20 cellular contexts compared by ENCODE assay signal in genomic region chr9:38298503-38298902, GRCh38.
DNase-seq lines count a peak whose midpoint lies in the region; ATAC-seq, FAIRE-seq and TF ChIP-seq lines count a peak whose summit lies in the region.
"Had no signal": no experiment of that assay in that cellular context is flagged by ENCODE, and none has a peak within 500 bp of the region (broad histone marks: within the 10 kb centered on the region; RNA-seq: fewer than 3 reads in every experiment).

No MANE protein-coding gene starts in this region.

- H3K4me3 ChIP-seq in K562, result no peak overlapping the region

- H2AFZ ChIP-seq in K562 (ENCODE audit: low read depth, low read length), result no peak overlapping the region

- no peak for TF ChIP-seq CTCF in K562 (IDR thresholded peaks at IDR 0.05 in 2 of 3, conservative IDR thresholded peaks at IDR 0.05 in 1 of 3; ENCODE audit: insufficient read depth in 2 of 3, low read depth in 1 of 3, low read length in 3 of 3)

- no peak overlapping the region for H3K9ac ChIP-seq in K562 (ENCODE audit: insufficient read depth in 1 of 2, low read depth in 2 of 2, low read length in 2 of 2)

- H3K4me1 ChIP-seq in K562 (replicated peaks in 1 of 2; ENCODE audit: control insufficient read depth in 2 of 2, insufficient read depth in 2 of 2, low read length in 2 of 2), result no peaks in the 10 kb centered on the region
- H3K4me1 ChIP-seq: BE2C, Caco-2 had no signal

- intact Hi-C loops in left cardiac atrium (cut with DNase I) (loop anchor here in 1 of 2 donors (5.0 to 10.0 kb wide), 3 partner anchors 41 to 64 kb away; no protein-coding TSS in a partner anchor), left ventricle myocardium superior (cut with micrococcal nuclease) (no loop called here), K562 (cut with micrococcal nuclease) (no loop called here)

- no peak for TF ChIP-seq RAD21 in K562 (CRISPR knock-in tag; conservative IDR thresholded peaks at IDR 0.05 in 1 of 2, IDR thresholded peaks at IDR 0.05 in 1 of 2)

- H3K79me2 ChIP-seq in K562 (ENCODE audit: control insufficient read depth, insufficient read depth, low read length), result no peaks in the 10 kb centered on the region

- CTCF ChIA-PET in K562 (lab: Yijun Ruan, JAX; ENCODE audit: low intra/inter-chr PET ratio), result no interaction called here

- ATAC-seq in left cardiac atrium (peak; percentile 41 to 72), left ventricle myocardium superior (no peak), K562 (no peak), GM18873 (IDR thresholded peaks at IDR 0.05; ENCODE audit: low FRiP score, unreplicated experiment) (no peak)
- ATAC-seq: SK-N-SH treated with all-trans-retinoic acid at 6 μM for 48 hours had no signal

- no peak for FAIRE-seq in K562 (lab: Jason Lieb, UNC)
- FAIRE-seq: A204.1, GM19239 had no signal

- 0% methylated on average over 6 of the region's 6 CpGs for WGBS in K562 (ENCODE audit: insufficient coverage, low coverage, missing lambda C conversion rate)

- BruUV-seq in K562 (replicated peaks; lab: Mats Ljungman, UMichigan), result no TSS peak

- no peak for TF ChIP-seq POLR2A in K562 (conservative IDR thresholded peaks at IDR 0.05)

- H3K27ac ChIP-seq in K562 (ENCODE audit: extremely low read depth, low read depth, low read length), result no peak overlapping the region

- no peak for TF ChIP-seq EP300 in K562 (IDR thresholded peaks at IDR 0.05; ENCODE audit: low read length)

- H4K20me1 ChIP-seq in K562 (replicated peaks; ENCODE audit: control insufficient read depth, insufficient read depth, low read length), result no peaks in the 10 kb centered on the region; the same call in 1 of the 2 replicates

- H3K9me1 ChIP-seq in K562 (ENCODE audit: control insufficient read depth, insufficient read depth, low read length), result no peaks in the 10 kb centered on the region

- no peak overlapping the region for H3K4me2 ChIP-seq in K562 (ENCODE audit: insufficient read depth, low read length)

- no peaks in the 10 kb centered on the region for H3K36me3 ChIP-seq in K562 (ENCODE audit: control insufficient read depth, insufficient read depth, low read length)
- H3K36me3 ChIP-seq: BE2C had no signal

- POLR2A ChIA-PET in K562 (lab: Yijun Ruan, JAX), result interaction anchor here (0.7 to 1.4 kb wide), 3 partner anchors 12 to 746 kb away, joined by 3 to 7 read pairs (median 3); no protein-coding TSS in a partner anchor

- DNase-seq in left cardiac atrium (no peak), left ventricle myocardium superior (no peak), K562 (ENCODE audit: extremely low read depth in 1 of 4, low spot score in 3 of 4) (no peak), islet precursor cell (peak; percentile 24), retina (peak; percentile 64), mesenteric fat pad (ENCODE audit: low spot score) (no peak), DMS79 treated with DMSO at 0.1 percent for 48 hours (lab: John Stamatoyannopoulos, UW) (no peak)
- DNase-seq: BE2C; Caco-2; CD4-positive, alpha-beta T cell; GDM1; IMR-90; Karpas-422; NCI-H1417 treated with DMSO at 0.1 percent for 48 hours; NCI-H187 treated with DMSO at 0.1 percent for 48 hours; SIG-M5 had no signal

- no peaks in the 10 kb centered on the region for H3K9me3 ChIP-seq in K562 (replicated peaks; ENCODE audit: control insufficient read depth, insufficient read depth, low read depth, low read length)
- H3K9me3 ChIP-seq: BE2C, Caco-2 had no signal

- H3K27me3 ChIP-seq in K562 (ENCODE audit: control insufficient read depth in 2 of 2, insufficient read depth in 2 of 2, low read length in 2 of 2), result peaks cover 6 to 15% of the 10 kb centered on the region in 2 experiments; a peak in 4 of 5 replicates
- H3K27me3 ChIP-seq: BE2C had no signal

- in situ Hi-C loops in K562 (cut with MboI), result no loop called here

TF ChIP-seq in K562, 482 proteins besides CTCF, POLR2A, EP300 and RAD21:
- no peak for TF ChIP-seq RBM15 (IDR thresholded peaks at IDR 0.05; ENCODE audit: insufficient read depth, low read length)
- TF ChIP-seq DACH1 (IDR thresholded peaks at IDR 0.05; ENCODE audit: partially characterized antibody), result no peak
- TF ChIP-seq, protein P1, sequence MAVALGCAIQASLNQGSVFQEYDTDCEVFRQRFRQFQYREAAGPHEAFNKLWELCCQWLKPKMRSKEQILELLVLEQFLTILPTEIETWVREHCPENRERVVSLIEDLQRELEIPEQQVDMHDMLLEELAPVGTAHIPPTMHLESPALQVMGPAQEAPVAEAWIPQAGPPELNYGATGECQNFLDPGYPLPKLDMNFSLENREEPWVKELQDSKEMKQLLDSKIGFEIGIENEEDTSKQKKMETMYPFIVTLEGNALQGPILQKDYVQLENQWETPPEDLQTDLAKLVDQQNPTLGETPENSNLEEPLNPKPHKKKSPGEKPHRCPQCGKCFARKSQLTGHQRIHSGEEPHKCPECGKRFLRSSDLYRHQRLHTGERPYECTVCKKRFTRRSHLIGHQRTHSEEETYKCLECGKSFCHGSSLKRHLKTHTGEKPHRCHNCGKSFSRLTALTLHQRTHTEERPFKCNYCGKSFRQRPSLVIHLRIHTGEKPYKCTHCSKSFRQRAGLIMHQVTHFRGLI (CRISPR knock-in tag; IDR thresholded peaks at IDR 0.05), result no peak
- no peak for TF ChIP-seq ZNF263 (CRISPR knock-in tag; IDR thresholded peaks at IDR 0.05; ENCODE audit: borderline replicate concordance)
- TF ChIP-seq, protein P2, sequence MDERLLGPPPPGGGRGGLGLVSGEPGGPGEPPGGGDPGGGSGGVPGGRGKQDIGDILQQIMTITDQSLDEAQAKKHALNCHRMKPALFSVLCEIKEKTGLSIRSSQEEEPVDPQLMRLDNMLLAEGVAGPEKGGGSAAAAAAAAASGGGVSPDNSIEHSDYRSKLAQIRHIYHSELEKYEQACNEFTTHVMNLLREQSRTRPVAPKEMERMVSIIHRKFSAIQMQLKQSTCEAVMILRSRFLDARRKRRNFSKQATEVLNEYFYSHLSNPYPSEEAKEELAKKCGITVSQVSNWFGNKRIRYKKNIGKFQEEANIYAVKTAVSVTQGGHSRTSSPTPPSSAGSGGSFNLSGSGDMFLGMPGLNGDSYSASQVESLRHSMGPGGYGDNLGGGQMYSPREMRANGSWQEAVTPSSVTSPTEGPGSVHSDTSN (CRISPR knock-in tag; IDR thresholded peaks at IDR 0.05; ENCODE audit: low read depth), result no peak
- TF ChIP-seq, protein P2 (tag; conservative IDR thresholded peaks at IDR 0.05; ENCODE audit: low read depth), result peak; percentile 43; the same call in 1 of the 2 replicates
- TF ChIP-seq CBX3 (IDR thresholded peaks at IDR 0.05; ENCODE audit: borderline replicate concordance in 1 of 2, low read length in 2 of 2), result no peak

Comparison
In these comparisons a context has a peak if more than half of its experiments do, and no peak if none do; other contexts are left out.
1. ATAC-seq: peak in left cardiac atrium (2 of 2); none in left ventricle myocardium superior (single experiment), K562 (single experiment) and GM18873 (single experiment).
2. DNase-seq: peak in islet precursor cell (single experiment) and retina (single experiment); none in left cardiac atrium (single experiment), left ventricle myocardium superior (single experiment), K562 (0 of 4), mesenteric fat pad (single experiment) and DMS79 treated with DMSO at 0.1 percent for 48 hours (single experiment).